Comparison of ENCODE assay signal across 12 cellular contexts in the genomic region with DNA sequence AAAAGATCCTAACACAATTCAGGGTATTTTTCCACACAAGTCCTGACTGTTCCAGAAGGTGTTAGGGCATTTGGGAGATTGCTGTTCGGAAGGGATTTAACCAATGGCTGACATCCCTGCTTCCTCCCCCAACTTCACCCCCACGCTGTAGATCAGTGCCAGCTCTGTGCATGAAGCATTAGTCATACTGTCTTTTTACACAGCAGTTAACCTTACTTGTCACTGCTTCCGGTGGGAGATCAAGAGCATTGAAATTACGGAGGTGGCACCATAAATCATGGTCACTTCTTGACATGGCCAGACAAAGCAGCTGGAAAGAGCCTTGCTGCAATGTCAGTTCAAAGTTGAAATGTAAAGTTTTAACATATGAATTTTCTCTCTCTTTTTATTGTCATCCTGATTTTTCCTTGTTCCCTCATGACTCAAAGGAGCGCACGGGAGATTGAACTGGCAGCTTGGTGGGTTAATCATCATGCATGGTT.
A peak's percentile ranks its signal among the peaks of the same experiment; 100 is the strongest.
DNase-seq lines count a peak whose midpoint lies in the region; FAIRE-seq and TF ChIP-seq lines count a peak whose summit lies in the region.
"Had no signal": no experiment of that assay in that cellular context is flagged by ENCODE, and none has a peak within 500 bp of the region (broad histone marks: within the 10 kb centered on the region; RNA-seq: fewer than 3 reads in every experiment).

No MANE protein-coding gene starts in this region.

- no peak overlapping the region for H3K56ac ChIP-seq in H1 (replicated peaks; ENCODE audit: insufficient read length, low read depth, low read length)

- no peak overlapping the region for H2BK5ac ChIP-seq in H1 (ENCODE audit: low read depth, low read length)

- H3K27me3 Mint-ChIP-seq in activated CD4-positive, alpha-beta T cell treated with anti-CD3 and anti-CD28 coated beads, Interleukin-2, amount 10 ng/mL, durations not matched to agents 7 days and 5 days = peaks cover 32% of the 10 kb centered on the region

- H3K4me3 ChIP-seq in H1 (ENCODE audit: extremely low read depth in 1 of 4, insufficient read depth in 2 of 4, low read depth in 3 of 4, low read length in 4 of 4) = no peak overlapping the region
- H3K4me3 ChIP-seq: skin epidermis had no signal

- POLR2A ChIA-PET in H1 (lab: Charles Lee; ENCODE audit: partially characterized antibody) = no interaction called here
- POLR2A ChIA-PET in activated CD4-positive, alpha-beta T cell treated with anti-CD3 and anti-CD28 coated beads, Interleukin-2, amount 10 ng/mL, durations not matched to agents 7 days and 5 days (lab: Charles Lee) = no interaction called here

- 91% methylated on average over 6 of the region's 6 CpGs; no CpG with 5 or more reads in 1 of the 2 experiments for WGBS in H1 (ENCODE audit: extremely low coverage in 1 of 2, insufficient coverage in 1 of 2, insufficient read length in 1 of 2, insufficient replicate concordance in 2 of 2, low coverage in 1 of 2, low lambda C conversion rate in 2 of 2, missing lambda C conversion rate in 1 of 2), 2 experiments

- no peaks in the 10 kb centered on the region for H3K79me1 ChIP-seq in H1 (ENCODE audit: low read depth, low read length)

- no peaks in the 10 kb centered on the region for H3K79me2 ChIP-seq in H1 (ENCODE audit: control insufficient read depth in 1 of 2, insufficient read depth in 2 of 2, low read length in 2 of 2)

- no peak for TF ChIP-seq RAD21 in H1 (IDR thresholded peaks at IDR 0.05 in 1 of 2, conservative IDR thresholded peaks at IDR 0.05 in 1 of 2; ENCODE audit: low read depth in 2 of 2, low read length in 2 of 2)

- no peak for TF ChIP-seq CTCF in H1 (IDR thresholded peaks at IDR 0.05; ENCODE audit: control extremely low read depth in 1 of 3, insufficient read depth in 1 of 3, low read depth in 1 of 3, low read length in 3 of 3)

- H3K4me3 Mint-ChIP-seq in activated CD4-positive, alpha-beta T cell treated with anti-CD3 and anti-CD28 coated beads, Interleukin-2, amount 10 ng/mL, durations not matched to agents 7 days and 5 days = no peak overlapping the region
- H3K4me3 Mint-ChIP-seq: effector memory CD8-positive, alpha-beta T cell had no signal

- no peaks in the 10 kb centered on the region for H3K23me2 ChIP-seq in H1 (ENCODE audit: low read depth, low read length)

- H3K36me3 ChIP-seq in H1 (ENCODE audit: control insufficient read depth in 2 of 4, insufficient read depth in 4 of 4, low read length in 3 of 4) = no peaks in the 10 kb centered on the region

- TF ChIP-seq EP300 in H1 (IDR thresholded peaks at IDR 0.05; ENCODE audit: borderline replicate concordance in 1 of 2, low read depth in 2 of 2, low read length in 2 of 2) = no peak

- no peak for TF ChIP-seq POLR2A in H1 (IDR thresholded peaks at IDR 0.05; ENCODE audit: control extremely low read depth in 1 of 2, low read depth in 2 of 2, low read length in 2 of 2)

- CTCF ChIA-PET in H1 (lab: Charles Lee; ENCODE audit: partially characterized antibody) = interaction anchor here (0.6 to 2.9 kb wide), 7 partner anchors 10 to 222 kb away, joined by 3 to 13 read pairs (median 4); no protein-coding TSS in a partner anchor
- CTCF ChIA-PET in activated CD4-positive, alpha-beta T cell treated with anti-CD3 and anti-CD28 coated beads, Interleukin-2, amount 10 ng/mL, durations not matched to agents 7 days and 5 days (lab: Charles Lee) = interaction anchor here (1.6 kb wide), 1 partner anchor 16 kb away, joined by 3 read pairs; no protein-coding TSS in a partner anchor

- no peak overlapping the region for H3K27ac Mint-ChIP-seq in activated CD4-positive, alpha-beta T cell treated with anti-CD3 and anti-CD28 coated beads, Interleukin-2, amount 10 ng/mL, durations not matched to agents 7 days and 5 days
- H3K27ac Mint-ChIP-seq: effector memory CD8-positive, alpha-beta T cell had no signal

- peak; percentile 43 for DNase-seq in DMS53 (lab: John Stamatoyannopoulos, UW)
- no peak for DNase-seq in DMS53 treated with DMSO at 0.1 percent for 48 hours (lab: John Stamatoyannopoulos, UW; ENCODE audit: unreplicated experiment)
- peak; percentile 93 for DNase-seq in NCI-H69 (lab: John Stamatoyannopoulos, UW)
- no peak for DNase-seq in H1 (ENCODE audit: low read depth in 1 of 2, low spot score in 2 of 2)
- DNase-seq in renal cortical epithelial cell (ENCODE audit: low read depth) = peak; percentile 68
- DNase-seq in NCI-H2107 treated with DMSO at 0.1 percent for 48 hours (lab: John Stamatoyannopoulos, UW; ENCODE audit: unreplicated experiment) = no peak
- no peak for DNase-seq in activated gamma-delta T cell (lab: John Stamatoyannopoulos, UW)
- no peak for DNase-seq in activated CD4-positive, alpha-beta T cell treated with anti-CD3 and anti-CD28 coated beads, Interleukin-2, amount 10 ng/mL, durations not matched to agents 7 days and 5 days
- DNase-seq: 8988T; effector memory CD8-positive, alpha-beta T cell; T-helper 9 cell had no signal

- no peaks in the 10 kb centered on the region for H3K4me1 ChIP-seq in H1 (replicated peaks in 1 of 4; ENCODE audit: control insufficient read depth in 3 of 4, insufficient read depth in 4 of 4, low read length in 3 of 4)

- no peak overlapping the region for H4K5ac ChIP-seq in H1 (ENCODE audit: insufficient read length, low read depth, low read length)

- H3K14ac ChIP-seq in H1 (ENCODE audit: insufficient read length) = no peak overlapping the region

- no peak overlapping the region for H2BK20ac ChIP-seq in H1 (ENCODE audit: low read length)

- H3K36me3 Mint-ChIP-seq in activated CD4-positive, alpha-beta T cell treated with anti-CD3 and anti-CD28 coated beads, Interleukin-2, amount 10 ng/mL, durations not matched to agents 7 days and 5 days (ENCODE audit: low read depth) = no peaks in the 10 kb centered on the region

- H4K91ac ChIP-seq in H1 (replicated peaks; ENCODE audit: insufficient read length, low read length) = no peak overlapping the region

- H3K23ac ChIP-seq in H1 (ENCODE audit: insufficient read length) = no peak overlapping the region

- H3K9ac ChIP-seq in H1 (replicated peaks in 1 of 4; ENCODE audit: extremely low read depth in 1 of 4, low read depth in 3 of 4, low read length in 3 of 4) = no peak overlapping the region

- no peak overlapping the region for H3K27ac ChIP-seq in H1 (ENCODE audit: low read depth, low read length)
- H3K27ac ChIP-seq: skin epidermis had no signal

- H3K9me3 ChIP-seq in H1 (ENCODE audit: insufficient read depth in 2 of 2, low read depth in 1 of 2, low read length in 1 of 2) = no peaks in the 10 kb centered on the region

- H2AK5ac ChIP-seq in H1 (ENCODE audit: low read depth, low read length) = no peak overlapping the region

- no peak overlapping the region for H2BK12ac ChIP-seq in H1 (ENCODE audit: low read depth, low read length)

- H3K4me1 Mint-ChIP-seq in activated CD4-positive, alpha-beta T cell treated with anti-CD3 and anti-CD28 coated beads, Interleukin-2, amount 10 ng/mL, durations not matched to agents 7 days and 5 days = no peaks in the 10 kb centered on the region

- H3K9me3 Mint-ChIP-seq in activated CD4-positive, alpha-beta T cell treated with anti-CD3 and anti-CD28 coated beads, Interleukin-2, amount 10 ng/mL, durations not matched to agents 7 days and 5 days = no peaks in the 10 kb centered on the region
- H3K9me3 Mint-ChIP-seq: effector memory CD8-positive, alpha-beta T cell had no signal

- peak; percentile 48 for FAIRE-seq in H1 (lab: Jason Lieb, UNC)

- H2AFZ ChIP-seq in H1 (ENCODE audit: low read length) = no peak overlapping the region

- no peaks in the 10 kb centered on the region for H4K20me1 ChIP-seq in H1 (replicated peaks in 1 of 2; ENCODE audit: control insufficient read depth in 1 of 2, insufficient read depth in 2 of 2, low read length in 2 of 2)

- no peak overlapping the region for H2BK15ac ChIP-seq in H1 (ENCODE audit: low read length)

- H3K4me2 ChIP-seq in H1 (ENCODE audit: insufficient read depth in 1 of 2, low read depth in 2 of 2, low read length in 2 of 2) = no peak overlapping the region

- H2BK120ac ChIP-seq in H1 (replicated peaks; ENCODE audit: low read depth, low read length) = no peak overlapping the region

- H3K27me3 ChIP-seq in H1 (replicated peaks in 1 of 4; ENCODE audit: control insufficient read depth in 3 of 4, extremely low read depth in 1 of 4, insufficient read depth in 3 of 4, low read length in 3 of 4) = no peaks in the 10 kb centered on the region

- no peak overlapping the region for H3K4ac ChIP-seq in H1 (replicated peaks; ENCODE audit: insufficient read length, low read depth, low read length)

- no peak overlapping the region for H3K18ac ChIP-seq in H1 (ENCODE audit: extremely low read depth, low read length)

- no peak overlapping the region for H4K8ac ChIP-seq in H1 (ENCODE audit: extremely low read depth, insufficient read depth, low read length)

TF ChIP-seq in H1, 55 proteins besides CTCF, POLR2A, EP300 and RAD21:
- TF ChIP-seq GTF2F1 (IDR thresholded peaks at IDR 0.05; ENCODE audit: borderline replicate concordance, low read depth, low read length) = no peak

Comparison
In these comparisons a context has a peak if more than half of its experiments do, and no peak if none do; other contexts are left out.
1. DNase-seq: peak in DMS53 (single experiment), NCI-H69 (single experiment) and renal cortical epithelial cell (single experiment); none in DMS53 treated with DMSO at 0.1 percent for 48 hours (single experiment), H1 (0 of 2), NCI-H2107 treated with DMSO at 0.1 percent for 48 hours (single experiment), activated gamma-delta T cell (single experiment) and activated CD4-positive, alpha-beta T cell treated with anti-CD3 and anti-CD28 coated beads, Interleukin-2, amount 10 ng/mL, durations not matched to agents 7 days and 5 days (single experiment).